9 cellular contexts compared by ENCODE assay signal in the genomic region with DNA sequence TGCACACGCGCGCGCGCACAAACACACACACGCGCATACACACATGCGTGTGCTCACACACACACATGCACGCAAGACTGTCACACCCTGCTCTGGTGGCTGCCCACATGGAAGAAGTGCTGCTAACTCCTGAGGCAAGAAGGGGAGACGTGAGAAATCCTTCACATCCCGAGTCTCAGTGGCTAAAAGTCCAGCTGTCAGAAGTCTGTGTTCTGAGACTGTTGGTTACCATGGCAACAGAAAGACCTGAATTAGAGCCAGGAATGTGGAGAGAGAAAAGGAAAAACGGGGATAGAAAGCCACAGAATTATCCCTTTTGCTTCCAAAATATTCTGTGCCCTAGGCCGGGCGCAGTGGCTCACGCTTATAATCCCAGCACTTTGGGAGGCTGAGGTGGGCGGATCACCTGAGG.
DNase-seq lines count a peak whose midpoint lies in the region; ATAC-seq lines count a peak whose summit lies in the region.
"Had no signal": no experiment of that assay in that cellular context is flagged by ENCODE, and none has a peak within 500 bp of the region (broad histone marks: within the 10 kb centered on the region; RNA-seq: fewer than 3 reads in every experiment).

No MANE protein-coding gene starts in this region.

- DNase-seq in ELF-1 (ENCODE audit: low read depth, low spot score) (peak; percentile 21), anterior cingulate cortex (lab: John Stamatoyannopoulos, UW) (peak in 38 of 58 donors; percentile 3 to 76 (median 27)), left ventricle myocardium superior (peak; percentile 38), pulmonary artery endothelial cell (ENCODE audit: low read depth, low spot score) (peak; percentile 54), NCI-H2029 (lab: John Stamatoyannopoulos, UW) (no peak), NCI-H1105 (lab: John Stamatoyannopoulos, UW) (no peak), DMS79 treated with DMSO at 0.1 percent for 48 hours (lab: John Stamatoyannopoulos, UW) (no peak)
- DNase-seq: activated T-cell treated with anti-CD3 and anti-CD28 coated beads, Interleukin-2, amount 50 U/mL, for 72 hours had no signal

- intact Hi-C loops in left ventricle myocardium superior (cut with micrococcal nuclease) = no loop called here

- ATAC-seq in left ventricle myocardium superior = peak; percentile 71
- no peak for ATAC-seq in HG02840 (IDR thresholded peaks at IDR 0.05; ENCODE audit: low FRiP score, unreplicated experiment)
- ATAC-seq: activated T-cell treated with anti-CD3 and anti-CD28 coated beads, Interleukin-2, amount 50 U/mL, for 72 hours had no signal

Comparison
In these comparisons a context has a peak if more than half of its experiments do, and no peak if none do; other contexts are left out.
1. DNase-seq: peak in ELF-1 (single experiment), anterior cingulate cortex (38 of 58), left ventricle myocardium superior (single experiment) and pulmonary artery endothelial cell (single experiment); none in NCI-H2029 (single experiment), NCI-H1105 (single experiment) and DMS79 treated with DMSO at 0.1 percent for 48 hours (single experiment).